In the genomic region with DNA sequence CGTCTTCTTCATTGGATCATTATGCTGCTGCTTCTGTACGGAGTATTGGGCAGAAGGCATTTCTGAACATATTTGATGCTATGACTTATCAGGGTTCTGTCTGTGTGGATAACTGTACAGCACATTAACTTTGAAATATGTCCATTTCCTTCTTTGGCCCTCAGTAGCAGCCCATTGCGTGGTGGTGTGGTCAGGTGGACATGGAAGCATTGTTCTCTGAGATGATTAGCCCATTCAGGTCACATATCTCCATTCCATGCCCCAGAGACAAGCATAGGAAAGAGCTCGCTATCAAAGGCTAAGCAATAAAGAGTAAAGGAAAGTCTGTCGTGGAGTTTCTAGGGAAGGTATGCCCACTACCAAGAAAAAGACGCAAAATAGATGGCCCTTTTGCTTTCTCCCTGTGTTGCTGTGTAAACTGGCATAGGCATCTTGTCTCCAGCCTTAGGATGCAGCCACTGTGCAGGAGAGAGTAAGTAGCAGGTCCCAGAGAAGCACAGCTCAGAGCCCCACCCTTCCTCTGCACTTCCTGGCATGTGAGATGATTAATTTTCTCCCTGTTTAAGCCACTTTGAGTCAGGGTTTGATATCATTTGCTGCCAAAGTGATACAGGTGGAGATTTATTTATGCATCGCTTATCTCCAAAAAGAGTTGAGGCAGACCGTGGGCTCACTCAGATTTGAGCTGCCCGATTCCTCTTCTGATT, we compare ENCODE assay signal across 22 cellular contexts.
DNase-seq lines count a peak whose midpoint lies in the region; ATAC-seq and TF ChIP-seq lines count a peak whose summit lies in the region.
"Had no signal": no experiment of that assay in that cellular context is flagged by ENCODE, and none has a peak within 500 bp of the region (broad histone marks: within the 10 kb centered on the region; RNA-seq: fewer than 3 reads in every experiment).

No MANE protein-coding gene starts in this region.

- H3K9me3 ChIP-seq in heart left ventricle: peaks cover 0 to 20% (median 9%) of the 10 kb centered on the region in 12 donors
- H3K9me3 ChIP-seq: vagina had no signal

- H3K27me3 ChIP-seq in heart left ventricle: no peaks in the 10 kb centered on the region
- H3K27me3 ChIP-seq: vagina had no signal

- no peak for TF ChIP-seq POLR2A in heart left ventricle (IDR thresholded peaks at IDR 0.05)

- H3K4me1 ChIP-seq in heart left ventricle: peaks cover 0 to 34% (median 9%) of the 10 kb centered on the region in 12 donors
- H3K4me1 ChIP-seq: spleen, vagina had no signal

- peaks cover 65% of the 10 kb centered on the region for H3K4me1 Mint-ChIP-seq in endothelial cell (ENCODE audit: unreplicated experiment)

- H3K27me3 Mint-ChIP-seq in endothelial cell (ENCODE audit: unreplicated experiment): peaks cover 11% of the 10 kb centered on the region

- intact Hi-C loops in heart left ventricle (cut with DNase I): no loop called here
- intact Hi-C loops in Right ventricle myocardium inferior (cut with DNase I): no loop called here

- H3K27ac ChIP-seq in heart left ventricle: peak overlapping the region in 3 of 12 donors; percentile 17 to 45 (median 18)
- H3K27ac ChIP-seq: spleen, thoracic aorta, vagina had no signal

- H3K36me3 ChIP-seq in heart left ventricle: peaks cover 0 to 28% (median 0%) of the 10 kb centered on the region in 9 donors
- H3K36me3 ChIP-seq: spleen, thoracic aorta, vagina had no signal

- no peak overlapping the region for H3K4me3 ChIP-seq in heart left ventricle
- H3K4me3 ChIP-seq: GM12878, spleen, thoracic aorta, vagina had no signal

- ATAC-seq in heart left ventricle: peak in 3 of 4 donors; percentile 56 to 67 (median 62)
- no peak for ATAC-seq in Right ventricle myocardium inferior
- ATAC-seq: GM12878; natural killer cell treated with Interleukin-12 subunit alpha and Interleukin-12 subunit beta and Interleukin-15 and Interleukin-18, amount 100 ng/mL, for 72 hours had no signal

- WGBS in heart left ventricle, 4 donors: 60 to 79% (median 74%) methylated on average over 9 of the region's 9 CpGs

- DNase-seq in heart left ventricle: no peak
- no peak for DNase-seq in Right ventricle myocardium inferior (ENCODE audit: missing footprints)
- DNase-seq in NCI-H226: peak; percentile 62
- DNase-seq in endothelial cell (ENCODE audit: low spot score): no peak
- peak; percentile 15 for DNase-seq in renal cortical epithelial cell (ENCODE audit: low read depth)
- no peak for DNase-seq in mucosa of gallbladder (ENCODE audit: low spot score)
- no peak for DNase-seq in effector CD8-positive, alpha-beta T cell (lab: John Stamatoyannopoulos, UW)
- DNase-seq: activated CD8-positive, alpha-beta memory T cell treated with anti-CD3 and anti-CD28 coated beads, Interleukin-2, amount 50 U/mL, for 4 hours; activated effector memory CD4-positive, alpha-beta T cell treated with anti-CD3 and anti-CD28 coated beads, Interleukin-2, amount 50 U/mL, for 16 hours; amygdala; cortex of kidney; MV-4-11; NCI-H146; NCI-H524 treated with DMSO at 0.1 percent for 48 hours; spleen; stimulated activated naive CD4-positive, alpha-beta T cell treated with Interleukin-2 at 50 U/mL for 16 hours; T1000 had no signal

- H3K36me3 Mint-ChIP-seq in endothelial cell (ENCODE audit: low read depth, unreplicated experiment): peaks cover 50% of the 10 kb centered on the region

- peaks cover 8% of the 10 kb centered on the region for H3K9me3 Mint-ChIP-seq in endothelial cell (ENCODE audit: unreplicated experiment)

- H3K27ac Mint-ChIP-seq in endothelial cell (ENCODE audit: unreplicated experiment): peak overlapping the region; percentile 85
- H3K27ac Mint-ChIP-seq: CD14-positive monocyte; natural killer cell treated with Interleukin-12 subunit alpha and Interleukin-12 subunit beta and Interleukin-15 and Interleukin-18, amount 100 ng/mL, for 72 hours had no signal

- H3K4me3 Mint-ChIP-seq in endothelial cell (ENCODE audit: unreplicated experiment): peak overlapping the region; percentile 59
- H3K4me3 Mint-ChIP-seq: CD14-positive monocyte; natural killer cell treated with Interleukin-12 subunit alpha and Interleukin-12 subunit beta and Interleukin-15 and Interleukin-18, amount 100 ng/mL, for 72 hours had no signal

- TF ChIP-seq CTCF in heart left ventricle (IDR thresholded peaks at IDR 0.05) (no peak), endothelial cell (IDR thresholded peaks at IDR 0.05; ENCODE audit: unreplicated experiment) (no peak)

Comparison
In these comparisons a context has a peak if more than half of its experiments do, and no peak if none do; other contexts are left out.
1. DNase-seq: peak in NCI-H226 (single experiment) and renal cortical epithelial cell (single experiment); none in heart left ventricle (0 of 5), Right ventricle myocardium inferior (single experiment), endothelial cell (single experiment), mucosa of gallbladder (single experiment) and effector CD8-positive, alpha-beta T cell (single experiment).